ENCODE assay signal across 8 cellular contexts in the genomic region with DNA sequence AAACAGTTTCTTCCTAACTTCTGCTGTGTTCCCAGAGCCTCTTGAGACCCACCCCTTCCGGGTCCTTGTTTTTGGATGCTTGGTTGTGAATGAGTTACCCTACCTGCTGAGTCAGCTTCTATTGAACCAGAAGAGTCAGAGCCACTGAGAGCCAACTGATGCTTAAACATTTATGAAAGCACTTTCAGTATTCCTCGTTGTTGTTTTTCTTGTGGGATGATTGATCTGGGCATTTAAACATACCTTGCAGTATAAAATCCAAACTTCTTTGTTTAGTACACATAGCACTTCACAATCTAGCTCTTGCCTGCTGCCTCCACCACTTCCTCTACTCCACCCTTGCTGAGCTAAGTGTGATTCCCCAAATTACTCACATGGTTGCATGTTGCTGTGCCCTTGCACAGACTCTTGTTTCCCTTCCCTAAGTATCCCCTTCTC. TPM values are rescaled to one million over a fixed set of nuclear protein-coding genes. Genes with fewer than 3 reads are reported as not detected.
DNase-seq lines count a peak whose midpoint lies in the region; ATAC-seq lines count a peak whose summit lies in the region.

No MANE protein-coding gene starts in this region.

- DNase-seq in Right ventricle myocardium superior = no peak
- no peak for DNase-seq in cardiac septum (ENCODE audit: low spot score)
- DNase-seq in dermis blood vessel endothelial cell = peak; percentile 35
- DNase-seq in stimulated activated naive CD8-positive, alpha-beta T cell treated with anti-CD3 and anti-CD28 coated beads, Interleukin-15, amount 100 ng/mL, for 72 hours = peak; percentile 27 to 75
- no peak for DNase-seq in GM19240 (ENCODE audit: insufficient read length, low spot score)
- no peak for DNase-seq in Ammon's horn (ENCODE audit: low spot score)
- DNase-seq in retina = no peak

- peak; percentile 67 for ATAC-seq in Right ventricle myocardium superior (ENCODE audit: poor library complexity)
- ATAC-seq in HG03342 (IDR thresholded peaks at IDR 0.05; ENCODE audit: unreplicated experiment) = peak; percentile 86
- ATAC-seq in stimulated activated naive CD8-positive, alpha-beta T cell treated with anti-CD3 and anti-CD28 coated beads, Interleukin-15, amount 100 ng/mL, for 72 hours = peak; percentile 99

- H3K27me3 Mint-ChIP-seq in stimulated activated naive CD8-positive, alpha-beta T cell treated with anti-CD3 and anti-CD28 coated beads, Interleukin-15, amount 100 ng/mL, for 72 hours = peaks cover 61% of the 10 kb centered on the region

- H3K4me1 Mint-ChIP-seq in stimulated activated naive CD8-positive, alpha-beta T cell treated with anti-CD3 and anti-CD28 coated beads, Interleukin-15, amount 100 ng/mL, for 72 hours = peaks cover 52% of the 10 kb centered on the region

- H3K4me3 Mint-ChIP-seq in stimulated activated naive CD8-positive, alpha-beta T cell treated with anti-CD3 and anti-CD28 coated beads, Interleukin-15, amount 100 ng/mL, for 72 hours = peak overlapping the region; percentile 7 to 25

- peak overlapping the region in 1 of 2 donors; percentile 55 for H3K27ac Mint-ChIP-seq in stimulated activated naive CD8-positive, alpha-beta T cell treated with anti-CD3 and anti-CD28 coated beads, Interleukin-15, amount 100 ng/mL, for 72 hours

- intact Hi-C loops in Right ventricle myocardium superior (cut with DNase I) = loop anchor here (10.0 kb wide), 1 partner anchor 181 kb away; no protein-coding TSS in a partner anchor
- intact Hi-C loops in cardiac septum (cut with DNase I) = no loop called here

- H3K9me3 Mint-ChIP-seq in stimulated activated naive CD8-positive, alpha-beta T cell treated with anti-CD3 and anti-CD28 coated beads, Interleukin-15, amount 100 ng/mL, for 72 hours = no peaks in the 10 kb centered on the region

RNA-seq across cellular contexts. Expression of a gene that starts 5.5 kb away (rescaled TPM):
- total RNA-seq in Right ventricle myocardium superior = 4.1 TPM
- total RNA-seq in cardiac septum = 20.7 TPM
- total RNA-seq in dermis blood vessel endothelial cell = 79.1 and 236 TPM in 2 replicates

Comparison
In these comparisons a context has a peak if more than half of its experiments do, and no peak if none do; other contexts are left out.
1. DNase-seq: peak in dermis blood vessel endothelial cell (single experiment) and stimulated activated naive CD8-positive, alpha-beta T cell treated with anti-CD3 and anti-CD28 coated beads, Interleukin-15, amount 100 ng/mL, for 72 hours (2 of 2); none in Right ventricle myocardium superior (single experiment), cardiac septum (single experiment), GM19240 (single experiment), Ammon's horn (single experiment) and retina (single experiment).
2. Peak in every context shown above with its lines, with median percentiles within 50 percentile points of each other: ATAC-seq.